Comparison of ENCODE assay signal across 16 cellular contexts in genomic region chr1:168452329-168452728, GRCh38.
A peak's percentile ranks its signal among the peaks of the same experiment; 100 is the strongest.
DNase-seq lines count a peak whose midpoint lies in the region; ATAC-seq and TF ChIP-seq lines count a peak whose summit lies in the region.
"Had no signal": no experiment of that assay in that cellular context is flagged by ENCODE, and none has a peak within 500 bp of the region (broad histone marks: within the 10 kb centered on the region; RNA-seq: fewer than 3 reads in every experiment).

No MANE protein-coding gene starts in this region.

- ATAC-seq in T-cell (replicated peaks in 1 of 4), result no peak

- POLR2A ChIA-PET in T-cell (lab: Charles Lee), result no interaction called here

- no peak overlapping the region for H3K4me3 Mint-ChIP-seq in HFFc6
- H3K4me3 Mint-ChIP-seq in activated naive CD8-positive, alpha-beta T cell, result no peak overlapping the region
- peak overlapping the region in 1 of 5 donors; percentile 10 for H3K4me3 Mint-ChIP-seq in immature natural killer cell
- H3K4me3 Mint-ChIP-seq in T-cell, result no peak overlapping the region
- H3K4me3 Mint-ChIP-seq: CD8-positive, alpha-beta memory T cell; IgD-negative memory B cell; nephron had no signal

- H3K27ac Mint-ChIP-seq in HFFc6 (no peak overlapping the region), immature natural killer cell (peak overlapping the region in 5 of 6 donors; percentile 23 to 78 (median 56)), T-cell (peak overlapping the region in 1 of 2 donors; percentile 40)
- peak overlapping the region; percentile 58 for H3K27ac Mint-ChIP-seq in activated naive CD8-positive, alpha-beta T cell
- H3K27ac Mint-ChIP-seq: nephron had no signal

- H3K9me3 Mint-ChIP-seq in HFFc6, result peaks cover 9% of the 10 kb centered on the region
- no peaks in the 10 kb centered on the region for H3K9me3 Mint-ChIP-seq in activated naive CD8-positive, alpha-beta T cell (ENCODE audit: low read depth)
- H3K9me3 Mint-ChIP-seq in immature natural killer cell, result peaks cover 4 to 14% (median 6%) of the 10 kb centered on the region in 6 donors
- peaks cover 2 to 11% (median 4%) of the 10 kb centered on the region in 3 donors for H3K9me3 Mint-ChIP-seq in T-cell

- H3K4me1 Mint-ChIP-seq in HFFc6 (ENCODE audit: low read depth) (peaks cover 39% of the 10 kb centered on the region), immature natural killer cell (peaks cover 26 to 38% of the 10 kb centered on the region in 2 donors), T-cell (peaks cover 14 to 23% (median 15%) of the 10 kb centered on the region in 3 donors)
- peaks cover 24% of the 10 kb centered on the region for H3K4me1 Mint-ChIP-seq in activated naive CD8-positive, alpha-beta T cell (ENCODE audit: low read depth)

- CTCF ChIA-PET in T-cell (lab: Charles Lee), result no interaction called here

- 0 out of 2 replicates have a peak, but pooled peaks have one; percentile 27 for TF ChIP-seq CTCF in HFFc6 (IDR thresholded peaks at IDR 0.05)

- peak; percentile 84 for DNase-seq in DMS53 (lab: John Stamatoyannopoulos, UW)
- DNase-seq in HFFc6, result no peak
- no peak for DNase-seq in immature natural killer cell
- no peak for DNase-seq in T-cell
- DNase-seq in NK-92 (lab: John Stamatoyannopoulos, UW; ENCODE audit: unreplicated experiment), result no peak
- DNase-seq in C1 segment of cervical spinal cord (lab: John Stamatoyannopoulos, UW), result no peak
- DNase-seq in NCI-H2171 (lab: John Stamatoyannopoulos, UW), result no peak
- DNase-seq: activated CD8-positive, alpha-beta memory T cell treated with anti-CD3 and anti-CD28 coated beads for 24 hours; activated naive CD4-positive, alpha-beta T cell treated with anti-CD3 and anti-CD28 coated beads, Interleukin-2, amount 50 U/mL, for 16 hours; CD8-positive, alpha-beta memory T cell; kidney glomerular epithelial cell; NCI-H2029; small intestine had no signal

- peaks cover 13% of the 10 kb centered on the region for H3K36me3 Mint-ChIP-seq in HFFc6 (ENCODE audit: low read depth)
- H3K36me3 Mint-ChIP-seq in activated naive CD8-positive, alpha-beta T cell, result no peaks in the 10 kb centered on the region
- peaks cover 10 to 19% (median 11%) of the 10 kb centered on the region in 3 donors for H3K36me3 Mint-ChIP-seq in immature natural killer cell
- H3K36me3 Mint-ChIP-seq in T-cell, result peaks cover 8% of the 10 kb centered on the region

- peaks cover 5% of the 10 kb centered on the region for H3K27me3 Mint-ChIP-seq in HFFc6 (ENCODE audit: insufficient read depth)
- no peaks in the 10 kb centered on the region for H3K27me3 Mint-ChIP-seq in activated naive CD8-positive, alpha-beta T cell
- H3K27me3 Mint-ChIP-seq in immature natural killer cell (ENCODE audit: low read depth in 3 of 3), result no peaks in the 10 kb centered on the region
- no peaks in the 10 kb centered on the region for H3K27me3 Mint-ChIP-seq in T-cell
- H3K27me3 Mint-ChIP-seq: CD8-positive, alpha-beta memory T cell had no signal
